In the genomic region with DNA sequence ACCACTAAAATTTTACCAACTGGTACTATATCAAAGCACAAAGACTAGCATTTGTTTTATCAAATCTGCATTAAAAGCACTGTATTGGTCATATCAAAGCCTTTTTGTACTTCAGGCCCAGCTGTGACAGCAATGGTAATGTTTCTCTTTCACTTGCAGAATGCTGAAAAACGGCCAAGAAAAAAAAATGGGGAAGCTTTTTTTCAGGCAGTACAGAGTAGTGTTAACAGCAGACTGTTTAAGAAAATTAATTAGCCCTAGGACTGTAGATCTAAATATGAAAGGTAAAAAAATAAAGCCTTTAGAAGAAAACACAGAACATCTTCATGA, we compare ENCODE assay signal across 8 cellular contexts. TPM values are rescaled to one million over a fixed set of nuclear protein-coding genes. Genes with fewer than 3 reads are reported as not detected.
DNase-seq lines count a peak whose midpoint lies in the region; ATAC-seq, FAIRE-seq and TF ChIP-seq lines count a peak whose summit lies in the region.

No MANE protein-coding gene starts in this region.

- H3K36me3 ChIP-seq in MM.1S (replicated peaks; ENCODE audit: insufficient read depth, low read length) = no peaks in the 10 kb centered on the region
- no peaks in the 10 kb centered on the region for H3K36me3 ChIP-seq in naive thymus-derived CD4-positive, alpha-beta T cell (ENCODE audit: control insufficient read depth in 2 of 3, insufficient read depth in 3 of 3, low read length in 3 of 3)

- H3K79me2 ChIP-seq in MM.1S (ENCODE audit: low read length) = no peaks in the 10 kb centered on the region

- CTCF ChIA-PET in naive thymus-derived CD4-positive, alpha-beta T cell (lab: Charles Lee) = interaction anchor here (0.6 to 1.0 kb wide), 3 partner anchors 32 to 1724 kb away, joined by 3 to 5 read pairs (median 3); no protein-coding TSS in a partner anchor

- peaks cover 0 to 12% (median 5%) of the 10 kb centered on the region in 5 donors for H3K36me3 Mint-ChIP-seq in naive thymus-derived CD4-positive, alpha-beta T cell

- no peaks in the 10 kb centered on the region for H3K9me3 Mint-ChIP-seq in naive thymus-derived CD4-positive, alpha-beta T cell

- intact Hi-C loops in naive thymus-derived CD4-positive, alpha-beta T cell (cut with micrococcal nuclease) = loop anchor here in 1 of 2 donors (2.0 kb wide), 1 partner anchor 19 kb away; no protein-coding TSS in a partner anchor

- no peak for TF ChIP-seq CTCF in MM.1S (IDR thresholded peaks at IDR 0.05; ENCODE audit: low read length)
- no peak for TF ChIP-seq CTCF in coronary artery (IDR thresholded peaks at IDR 0.05)
- no peak for TF ChIP-seq CTCF in D721Med (IDR thresholded peaks at IDR 0.05; ENCODE audit: insufficient read depth, missing control alignments)

- H3F3A ChIP-seq in MM.1S (ENCODE audit: insufficient read depth, low read length) = peaks cover 5% of the 10 kb centered on the region

- peak overlapping the region; percentile 5; the same call in 1 of the 2 replicates for H3K9ac ChIP-seq in MM.1S (ENCODE audit: low read length)

- H3K27ac Mint-ChIP-seq in naive thymus-derived CD4-positive, alpha-beta T cell = peak overlapping the region; percentile 56 to 90 (median 81)

- no peaks in the 10 kb centered on the region for H3K27me3 ChIP-seq in MM.1S (replicated peaks; ENCODE audit: insufficient read depth, low read length)
- no peaks in the 10 kb centered on the region for H3K27me3 ChIP-seq in naive thymus-derived CD4-positive, alpha-beta T cell (ENCODE audit: control insufficient read depth in 2 of 2, insufficient read depth in 2 of 2, low read length in 2 of 2)

- peaks cover 52 to 79% (median 72%) of the 10 kb centered on the region in 7 donors for H3K4me1 Mint-ChIP-seq in naive thymus-derived CD4-positive, alpha-beta T cell

- DNase-seq in MM.1S (peak; percentile 72), coronary artery (ENCODE audit: low spot score) (no peak), D721Med (ENCODE audit: insufficient read length, low spot score) (no peak)
- DNase-seq in naive thymus-derived CD4-positive, alpha-beta T cell = peak in 4 of 9 donors; percentile 17 to 40 (median 36)
- no peak for DNase-seq in stimulated activated CD4-positive, alpha-beta T cell treated with anti-CD3 and anti-CD28 coated beads, Interleukin-2, amount 100 ng/mL, for 48 hours

- no peak for FAIRE-seq in D721Med (lab: Jason Lieb, UNC)

- H4K20me1 ChIP-seq in MM.1S (ENCODE audit: insufficient read depth, low read length) = no peaks in the 10 kb centered on the region

- peak; percentile 58 for ATAC-seq in GM18907 (IDR thresholded peaks at IDR 0.05; ENCODE audit: unreplicated experiment)
- peak; percentile 72 for ATAC-seq in naive thymus-derived CD4-positive, alpha-beta T cell
- no peak for ATAC-seq in GM21619 (IDR thresholded peaks at IDR 0.05; ENCODE audit: unreplicated experiment)
- ATAC-seq in HG03045 (IDR thresholded peaks at IDR 0.05; ENCODE audit: unreplicated experiment) = no peak

- H2AFZ ChIP-seq in MM.1S (ENCODE audit: low read length) = peak overlapping the region; percentile 46; the same call in 1 of the 2 replicates

- peak overlapping the region; percentile 73 to 89 (median 84) for H3K4me3 Mint-ChIP-seq in naive thymus-derived CD4-positive, alpha-beta T cell

- no peaks in the 10 kb centered on the region for H3K9me3 ChIP-seq in MM.1S (replicated peaks; ENCODE audit: insufficient read depth, low read length)
- no peaks in the 10 kb centered on the region for H3K9me3 ChIP-seq in naive thymus-derived CD4-positive, alpha-beta T cell (ENCODE audit: control insufficient read depth in 2 of 3, low read length in 3 of 3)

- no peaks in the 10 kb centered on the region for H3K27me3 Mint-ChIP-seq in naive thymus-derived CD4-positive, alpha-beta T cell

- H3K27ac ChIP-seq in MM.1S (ENCODE audit: low read length) (peak overlapping the region; percentile 24; the same call in 1 of the 2 replicates), coronary artery (peak overlapping the region in 1 of 2 donors; percentile 24)
- no peak overlapping the region for H3K27ac ChIP-seq in naive thymus-derived CD4-positive, alpha-beta T cell (ENCODE audit: low read depth, low read length)

- POLR2A ChIA-PET in naive thymus-derived CD4-positive, alpha-beta T cell (lab: Charles Lee) = interaction anchor here (1.0 to 1.5 kb wide), 3 partner anchors 15 to 42 kb away, joined by 3 to 5 read pairs (median 3); no protein-coding TSS in a partner anchor

- no peaks in the 10 kb centered on the region for H3K9me2 ChIP-seq in MM.1S (replicated peaks; ENCODE audit: insufficient read depth, low read length)

- H3K4me3 ChIP-seq in MM.1S (ENCODE audit: low read length) (peak overlapping the region; percentile 23), coronary artery (peak overlapping the region; percentile 55)
- H3K4me3 ChIP-seq in naive thymus-derived CD4-positive, alpha-beta T cell (ENCODE audit: low read length) = peak overlapping the region; percentile 27

- H3K4me1 ChIP-seq in MM.1S (ENCODE audit: low read length) = no peaks in the 10 kb centered on the region
- H3K4me1 ChIP-seq in naive thymus-derived CD4-positive, alpha-beta T cell (ENCODE audit: control insufficient read depth in 2 of 2, insufficient read depth in 2 of 2, low read length in 2 of 2) = peaks cover 0 to 22% of the 10 kb centered on the region in 2 donors

- peak overlapping the region; percentile 72 for H3K4me2 ChIP-seq in MM.1S (ENCODE audit: low read depth, low read length)

RNA-seq across cellular contexts. Expression of gene DENND5A, which starts 33.3 kb away (rescaled TPM):
- total RNA-seq in naive thymus-derived CD4-positive, alpha-beta T cell = 100 to 1,000 TPM in 4 of 5 experiments, 10 to 100 TPM in 1; 65.0 to 178 (median 108) TPM
- 10 to 100 TPM; 33.9 to 60.3 TPM for polyA plus RNA-seq in naive thymus-derived CD4-positive, alpha-beta T cell

Comparison
In these comparisons a context has a peak if more than half of its experiments do, and no peak if none do; other contexts are left out.
1. ATAC-seq: peak in GM18907 (single experiment) and naive thymus-derived CD4-positive, alpha-beta T cell (single experiment); none in GM21619 (single experiment) and HG03045 (single experiment).
2. Peak in every context shown above with its lines, with median percentiles within 50 percentile points of each other: H3K4me3 ChIP-seq.